1 cellular context compared by ENCODE assay signal in the genomic region with DNA sequence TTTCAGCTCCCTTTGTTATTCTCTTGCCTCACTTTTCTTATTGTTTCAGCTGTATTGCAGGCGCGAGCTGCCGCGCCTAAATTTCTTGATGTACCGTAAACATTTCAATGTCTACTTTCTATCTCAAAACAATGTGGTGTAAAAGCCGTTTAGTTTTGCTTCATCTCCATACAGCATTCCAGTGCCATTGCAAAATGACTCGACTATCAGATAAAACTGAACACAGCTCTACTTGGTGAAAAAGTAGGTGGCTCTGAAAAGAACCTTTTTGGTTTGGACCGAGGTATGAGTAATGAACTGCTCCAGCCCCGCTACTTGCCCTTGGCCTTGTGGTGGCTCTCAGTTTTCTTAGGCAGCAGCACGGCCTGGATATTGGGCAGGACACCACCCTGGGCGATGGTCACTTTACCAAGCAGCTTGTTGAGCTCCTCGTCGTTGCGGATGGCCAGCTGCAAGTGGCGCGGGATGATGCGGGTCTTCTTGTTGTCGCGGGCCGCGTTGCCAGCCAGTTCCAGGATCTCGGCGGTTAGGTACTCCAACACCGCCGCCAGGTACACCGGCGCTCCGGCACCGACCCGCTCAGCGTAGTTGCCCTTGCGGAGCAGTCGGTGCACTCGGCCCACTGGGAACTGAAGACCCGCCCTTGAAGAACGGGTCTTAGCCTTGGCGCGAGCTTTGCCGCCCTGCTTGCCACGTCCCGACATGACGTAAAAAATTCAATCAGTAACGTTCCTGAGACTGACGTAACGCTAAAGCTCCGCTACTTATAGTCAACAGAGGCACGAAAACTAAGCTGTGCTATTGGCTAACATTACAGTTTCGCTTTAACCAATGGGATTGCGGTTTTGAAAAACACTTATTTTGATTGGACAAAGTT.
TF ChIP-seq lines count a peak whose summit lies in the region.

No MANE protein-coding gene starts in this region.

TF ChIP-seq in GM12878, 131 proteins besides CTCF, POLR2A, EP300 and RAD21 (continued from another document and continues in another):
- TF ChIP-seq, protein P1, sequence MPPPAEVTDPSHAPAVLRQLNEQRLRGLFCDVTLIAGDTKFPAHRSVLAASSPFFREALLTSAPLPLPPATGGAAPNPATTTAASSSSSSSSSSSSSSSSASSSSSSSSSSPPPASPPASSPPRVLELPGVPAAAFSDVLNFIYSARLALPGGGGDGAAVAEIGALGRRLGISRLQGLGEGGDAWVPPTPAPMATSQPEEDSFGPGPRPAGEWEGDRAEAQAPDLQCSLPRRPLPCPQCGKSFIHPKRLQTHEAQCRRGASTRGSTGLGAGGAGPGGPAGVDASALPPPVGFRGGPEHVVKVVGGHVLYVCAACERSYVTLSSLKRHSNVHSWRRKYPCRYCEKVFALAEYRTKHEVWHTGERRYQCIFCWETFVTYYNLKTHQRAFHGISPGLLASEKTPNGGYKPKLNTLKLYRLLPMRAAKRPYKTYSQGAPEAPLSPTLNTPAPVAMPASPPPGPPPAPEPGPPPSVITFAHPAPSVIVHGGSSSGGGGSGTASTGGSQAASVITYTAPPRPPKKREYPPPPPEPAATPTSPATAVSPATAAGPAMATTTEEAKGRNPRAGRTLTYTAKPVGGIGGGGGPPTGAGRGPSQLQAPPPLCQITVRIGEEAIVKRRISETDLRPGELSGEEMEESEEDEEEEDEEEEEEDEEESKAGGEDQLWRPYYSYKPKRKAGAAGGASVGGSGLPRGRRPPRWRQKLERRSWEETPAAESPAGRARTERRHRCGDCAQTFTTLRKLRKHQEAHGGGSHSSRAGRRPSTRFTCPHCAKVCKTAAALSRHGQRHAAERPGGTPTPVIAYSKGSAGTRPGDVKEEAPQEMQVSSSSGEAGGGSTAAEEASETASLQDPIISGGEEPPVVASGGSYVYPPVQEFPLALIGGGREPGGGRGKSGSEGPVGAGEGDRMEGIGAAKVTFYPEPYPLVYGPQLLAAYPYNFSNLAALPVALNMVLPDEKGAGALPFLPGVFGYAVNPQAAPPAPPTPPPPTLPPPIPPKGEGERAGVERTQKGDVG (CRISPR knock-in tag; IDR thresholded peaks at IDR 0.05): no peak
- TF ChIP-seq CREM (IDR thresholded peaks at IDR 0.05; ENCODE audit: low read depth): peak; percentile 99
- TF ChIP-seq RFX5 (IDR thresholded peaks at IDR 0.05; ENCODE audit: low read depth, low read length): peak; percentile 60; the same call in 1 of the 2 replicates
- 0 out of 2 replicates have a peak, but pooled peaks have one; percentile 22 for TF ChIP-seq DPF2 (IDR thresholded peaks at IDR 0.05)
- peak; percentile 80; the same call in 1 of the 2 replicates for TF ChIP-seq STAT3 (IDR thresholded peaks at IDR 0.05; ENCODE audit: low read depth, low read length)
- no peak for TF ChIP-seq STAT1 (conservative IDR thresholded peaks at IDR 0.05)
- peak; percentile 89 for TF ChIP-seq PML (IDR thresholded peaks at IDR 0.05; ENCODE audit: low read length)
- TF ChIP-seq BHLHE40 (IDR thresholded peaks at IDR 0.05; ENCODE audit: borderline replicate concordance in 1 of 2, low read depth in 2 of 2, low read length in 1 of 2): peak in 1 of 2 experiments; percentile 21; a peak in 1 of 4 replicates
- no peak for TF ChIP-seq SREBF1 (IDR thresholded peaks at IDR 0.05; ENCODE audit: low read length)
- 0 out of 2 replicates have a peak, but pooled peaks have one; percentile 11 for TF ChIP-seq NFIC (IDR thresholded peaks at IDR 0.05; ENCODE audit: low read depth, low read length)
- no peak for TF ChIP-seq KAT2A (conservative IDR thresholded peaks at IDR 0.05; ENCODE audit: control insufficient read depth, low read depth, low read length)
- no peak for TF ChIP-seq SUZ12 (IDR thresholded peaks at IDR 0.05; ENCODE audit: unreplicated experiment)
- TF ChIP-seq NRF1 (conservative IDR thresholded peaks at IDR 0.05; ENCODE audit: low read depth, low read length): no peak
- TF ChIP-seq, protein P2, sequence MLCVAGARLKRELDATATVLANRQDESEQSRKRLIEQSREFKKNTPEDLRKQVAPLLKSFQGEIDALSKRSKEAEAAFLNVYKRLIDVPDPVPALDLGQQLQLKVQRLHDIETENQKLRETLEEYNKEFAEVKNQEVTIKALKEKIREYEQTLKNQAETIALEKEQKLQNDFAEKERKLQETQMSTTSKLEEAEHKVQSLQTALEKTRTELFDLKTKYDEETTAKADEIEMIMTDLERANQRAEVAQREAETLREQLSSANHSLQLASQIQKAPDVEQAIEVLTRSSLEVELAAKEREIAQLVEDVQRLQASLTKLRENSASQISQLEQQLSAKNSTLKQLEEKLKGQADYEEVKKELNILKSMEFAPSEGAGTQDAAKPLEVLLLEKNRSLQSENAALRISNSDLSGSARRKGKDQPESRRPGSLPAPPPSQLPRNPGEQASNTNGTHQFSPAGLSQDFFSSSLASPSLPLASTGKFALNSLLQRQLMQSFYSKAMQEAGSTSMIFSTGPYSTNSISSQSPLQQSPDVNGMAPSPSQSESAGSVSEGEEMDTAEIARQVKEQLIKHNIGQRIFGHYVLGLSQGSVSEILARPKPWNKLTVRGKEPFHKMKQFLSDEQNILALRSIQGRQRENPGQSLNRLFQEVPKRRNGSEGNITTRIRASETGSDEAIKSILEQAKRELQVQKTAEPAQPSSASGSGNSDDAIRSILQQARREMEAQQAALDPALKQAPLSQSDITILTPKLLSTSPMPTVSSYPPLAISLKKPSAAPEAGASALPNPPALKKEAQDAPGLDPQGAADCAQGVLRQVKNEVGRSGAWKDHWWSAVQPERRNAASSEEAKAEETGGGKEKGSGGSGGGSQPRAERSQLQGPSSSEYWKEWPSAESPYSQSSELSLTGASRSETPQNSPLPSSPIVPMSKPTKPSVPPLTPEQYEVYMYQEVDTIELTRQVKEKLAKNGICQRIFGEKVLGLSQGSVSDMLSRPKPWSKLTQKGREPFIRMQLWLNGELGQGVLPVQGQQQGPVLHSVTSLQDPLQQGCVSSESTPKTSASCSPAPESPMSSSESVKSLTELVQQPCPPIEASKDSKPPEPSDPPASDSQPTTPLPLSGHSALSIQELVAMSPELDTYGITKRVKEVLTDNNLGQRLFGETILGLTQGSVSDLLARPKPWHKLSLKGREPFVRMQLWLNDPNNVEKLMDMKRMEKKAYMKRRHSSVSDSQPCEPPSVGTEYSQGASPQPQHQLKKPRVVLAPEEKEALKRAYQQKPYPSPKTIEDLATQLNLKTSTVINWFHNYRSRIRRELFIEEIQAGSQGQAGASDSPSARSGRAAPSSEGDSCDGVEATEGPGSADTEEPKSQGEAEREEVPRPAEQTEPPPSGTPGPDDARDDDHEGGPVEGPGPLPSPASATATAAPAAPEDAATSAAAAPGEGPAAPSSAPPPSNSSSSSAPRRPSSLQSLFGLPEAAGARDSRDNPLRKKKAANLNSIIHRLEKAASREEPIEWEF (IDR thresholded peaks at IDR 0.05; ENCODE audit: insufficient replicate concordance, low read depth, low read length): no peak
- TF ChIP-seq HDAC2 (IDR thresholded peaks at IDR 0.05): no peak
- 0 out of 2 replicates have a peak, but pooled peaks have one; percentile 16 for TF ChIP-seq CBX5 (IDR thresholded peaks at IDR 0.05; ENCODE audit: low read depth)
- no peak for TF ChIP-seq SMC3 (IDR thresholded peaks at IDR 0.05; ENCODE audit: borderline replicate concordance, low read length)
- peak; percentile 42; the same call in 1 of the 2 replicates for TF ChIP-seq FOXM1 (IDR thresholded peaks at IDR 0.05; ENCODE audit: low read depth, low read length)
- no peak; the same call in 2 of the 3 replicates for TF ChIP-seq POU2F2 (IDR thresholded peaks at IDR 0.05; ENCODE audit: borderline replicate concordance, low read depth, low read length)
- TF ChIP-seq ZSCAN29 (IDR thresholded peaks at IDR 0.05): no peak
- peak; percentile 38 for TF ChIP-seq GATAD2B (conservative IDR thresholded peaks at IDR 0.05; ENCODE audit: low read depth)
- no peak for TF ChIP-seq TCF3 (IDR thresholded peaks at IDR 0.05; ENCODE audit: borderline replicate concordance, insufficient read depth, low read depth, low read length)
- no peak for TF ChIP-seq SREBF2 (IDR thresholded peaks at IDR 0.05; ENCODE audit: low read length)
- no peak for TF ChIP-seq NFXL1 (IDR thresholded peaks at IDR 0.05; ENCODE audit: borderline replicate concordance)
- TF ChIP-seq MEF2B (IDR thresholded peaks at IDR 0.05; ENCODE audit: partially characterized antibody, poor library complexity, severe bottlenecking): peak; percentile 6
- TF ChIP-seq, protein P3, sequence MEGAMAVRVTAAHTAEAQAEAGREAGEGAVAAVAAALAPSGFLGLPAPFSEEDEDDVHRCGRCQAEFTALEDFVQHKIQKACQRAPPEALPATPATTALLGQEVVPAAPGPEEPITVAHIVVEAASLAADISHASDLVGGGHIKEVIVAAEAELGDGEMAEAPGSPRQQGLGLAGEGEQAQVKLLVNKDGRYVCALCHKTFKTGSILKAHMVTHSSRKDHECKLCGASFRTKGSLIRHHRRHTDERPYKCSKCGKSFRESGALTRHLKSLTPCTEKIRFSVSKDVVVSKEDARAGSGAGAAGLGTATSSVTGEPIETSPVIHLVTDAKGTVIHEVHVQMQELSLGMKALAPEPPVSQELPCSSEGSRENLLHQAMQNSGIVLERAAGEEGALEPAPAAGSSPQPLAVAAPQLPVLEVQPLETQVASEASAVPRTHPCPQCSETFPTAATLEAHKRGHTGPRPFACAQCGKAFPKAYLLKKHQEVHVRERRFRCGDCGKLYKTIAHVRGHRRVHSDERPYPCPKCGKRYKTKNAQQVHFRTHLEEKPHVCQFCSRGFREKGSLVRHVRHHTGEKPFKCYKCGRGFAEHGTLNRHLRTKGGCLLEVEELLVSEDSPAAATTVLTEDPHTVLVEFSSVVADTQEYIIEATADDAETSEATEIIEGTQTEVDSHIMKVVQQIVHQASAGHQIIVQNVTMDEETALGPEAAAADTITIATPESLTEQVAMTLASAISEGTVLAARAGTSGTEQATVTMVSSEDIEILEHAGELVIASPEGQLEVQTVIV (IDR thresholded peaks at IDR 0.05; ENCODE audit: borderline replicate concordance, partially characterized antibody): no peak
- TF ChIP-seq FOS (IDR thresholded peaks at IDR 0.05; ENCODE audit: borderline replicate concordance, extremely low read depth, insufficient read length): peak; percentile 95
- TF ChIP-seq RBBP5 (conservative IDR thresholded peaks at IDR 0.05): no peak
- TF ChIP-seq, protein P4, sequence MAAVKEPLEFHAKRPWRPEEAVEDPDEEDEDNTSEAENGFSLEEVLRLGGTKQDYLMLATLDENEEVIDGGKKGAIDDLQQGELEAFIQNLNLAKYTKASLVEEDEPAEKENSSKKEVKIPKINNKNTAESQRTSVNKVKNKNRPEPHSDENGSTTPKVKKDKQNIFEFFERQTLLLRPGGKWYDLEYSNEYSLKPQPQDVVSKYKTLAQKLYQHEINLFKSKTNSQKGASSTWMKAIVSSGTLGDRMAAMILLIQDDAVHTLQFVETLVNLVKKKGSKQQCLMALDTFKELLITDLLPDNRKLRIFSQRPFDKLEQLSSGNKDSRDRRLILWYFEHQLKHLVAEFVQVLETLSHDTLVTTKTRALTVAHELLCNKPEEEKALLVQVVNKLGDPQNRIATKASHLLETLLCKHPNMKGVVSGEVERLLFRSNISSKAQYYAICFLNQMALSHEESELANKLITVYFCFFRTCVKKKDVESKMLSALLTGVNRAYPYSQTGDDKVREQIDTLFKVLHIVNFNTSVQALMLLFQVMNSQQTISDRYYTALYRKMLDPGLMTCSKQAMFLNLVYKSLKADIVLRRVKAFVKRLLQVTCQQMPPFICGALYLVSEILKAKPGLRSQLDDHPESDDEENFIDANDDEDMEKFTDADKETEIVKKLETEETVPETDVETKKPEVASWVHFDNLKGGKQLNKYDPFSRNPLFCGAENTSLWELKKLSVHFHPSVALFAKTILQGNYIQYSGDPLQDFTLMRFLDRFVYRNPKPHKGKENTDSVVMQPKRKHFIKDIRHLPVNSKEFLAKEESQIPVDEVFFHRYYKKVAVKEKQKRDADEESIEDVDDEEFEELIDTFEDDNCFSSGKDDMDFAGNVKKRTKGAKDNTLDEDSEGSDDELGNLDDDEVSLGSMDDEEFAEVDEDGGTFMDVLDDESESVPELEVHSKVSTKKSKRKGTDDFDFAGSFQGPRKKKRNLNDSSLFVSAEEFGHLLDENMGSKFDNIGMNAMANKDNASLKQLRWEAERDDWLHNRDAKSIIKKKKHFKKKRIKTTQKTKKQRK (IDR thresholded peaks at IDR 0.05; ENCODE audit: low read depth, low read length): no peak
- no peak for TF ChIP-seq ETV6 (conservative IDR thresholded peaks at IDR 0.05 in 1 of 2, IDR thresholded peaks at IDR 0.05 in 1 of 2; ENCODE audit: borderline replicate concordance in 1 of 2, low read depth in 1 of 2)
- 0 out of 2 replicates have a peak, but pooled peaks have one; percentile 17 for TF ChIP-seq POLR2AphosphoS2 (IDR thresholded peaks at IDR 0.05; ENCODE audit: low read depth, low read length)
- TF ChIP-seq TARDBP (IDR thresholded peaks at IDR 0.05; ENCODE audit: borderline replicate concordance): no peak
- TF ChIP-seq, protein P5, sequence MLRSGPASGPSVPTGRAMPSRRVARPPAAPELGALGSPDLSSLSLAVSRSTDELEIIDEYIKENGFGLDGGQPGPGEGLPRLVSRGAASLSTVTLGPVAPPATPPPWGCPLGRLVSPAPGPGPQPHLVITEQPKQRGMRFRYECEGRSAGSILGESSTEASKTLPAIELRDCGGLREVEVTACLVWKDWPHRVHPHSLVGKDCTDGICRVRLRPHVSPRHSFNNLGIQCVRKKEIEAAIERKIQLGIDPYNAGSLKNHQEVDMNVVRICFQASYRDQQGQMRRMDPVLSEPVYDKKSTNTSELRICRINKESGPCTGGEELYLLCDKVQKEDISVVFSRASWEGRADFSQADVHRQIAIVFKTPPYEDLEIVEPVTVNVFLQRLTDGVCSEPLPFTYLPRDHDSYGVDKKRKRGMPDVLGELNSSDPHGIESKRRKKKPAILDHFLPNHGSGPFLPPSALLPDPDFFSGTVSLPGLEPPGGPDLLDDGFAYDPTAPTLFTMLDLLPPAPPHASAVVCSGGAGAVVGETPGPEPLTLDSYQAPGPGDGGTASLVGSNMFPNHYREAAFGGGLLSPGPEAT (IDR thresholded peaks at IDR 0.05; ENCODE audit: low read depth): no peak
- TF ChIP-seq, protein P6, sequence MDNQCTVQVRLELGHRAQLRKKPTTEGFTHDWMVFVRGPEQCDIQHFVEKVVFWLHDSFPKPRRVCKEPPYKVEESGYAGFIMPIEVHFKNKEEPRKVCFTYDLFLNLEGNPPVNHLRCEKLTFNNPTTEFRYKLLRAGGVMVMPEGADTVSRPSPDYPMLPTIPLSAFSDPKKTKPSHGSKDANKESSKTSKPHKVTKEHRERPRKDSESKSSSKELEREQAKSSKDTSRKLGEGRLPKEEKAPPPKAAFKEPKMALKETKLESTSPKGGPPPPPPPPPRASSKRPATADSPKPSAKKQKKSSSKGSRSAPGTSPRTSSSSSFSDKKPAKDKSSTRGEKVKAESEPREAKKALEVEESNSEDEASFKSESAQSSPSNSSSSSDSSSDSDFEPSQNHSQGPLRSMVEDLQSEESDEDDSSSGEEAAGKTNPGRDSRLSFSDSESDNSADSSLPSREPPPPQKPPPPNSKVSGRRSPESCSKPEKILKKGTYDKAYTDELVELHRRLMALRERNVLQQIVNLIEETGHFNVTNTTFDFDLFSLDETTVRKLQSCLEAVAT (IDR thresholded peaks at IDR 0.05): peak; percentile 78; the same call in 1 of the 2 replicates
- no peak for TF ChIP-seq JUNB (IDR thresholded peaks at IDR 0.05)
- TF ChIP-seq FOXK2 (IDR thresholded peaks at IDR 0.05): no peak; the same call in 1 of the 2 replicates
- TF ChIP-seq, protein P7, sequence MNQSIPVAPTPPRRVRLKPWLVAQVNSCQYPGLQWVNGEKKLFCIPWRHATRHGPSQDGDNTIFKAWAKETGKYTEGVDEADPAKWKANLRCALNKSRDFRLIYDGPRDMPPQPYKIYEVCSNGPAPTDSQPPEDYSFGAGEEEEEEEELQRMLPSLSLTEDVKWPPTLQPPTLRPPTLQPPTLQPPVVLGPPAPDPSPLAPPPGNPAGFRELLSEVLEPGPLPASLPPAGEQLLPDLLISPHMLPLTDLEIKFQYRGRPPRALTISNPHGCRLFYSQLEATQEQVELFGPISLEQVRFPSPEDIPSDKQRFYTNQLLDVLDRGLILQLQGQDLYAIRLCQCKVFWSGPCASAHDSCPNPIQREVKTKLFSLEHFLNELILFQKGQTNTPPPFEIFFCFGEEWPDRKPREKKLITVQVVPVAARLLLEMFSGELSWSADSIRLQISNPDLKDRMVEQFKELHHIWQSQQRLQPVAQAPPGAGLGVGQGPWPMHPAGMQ (IDR thresholded peaks at IDR 0.05; ENCODE audit: borderline replicate concordance): no peak
